9 cellular contexts compared by ENCODE assay signal in the genomic region with DNA sequence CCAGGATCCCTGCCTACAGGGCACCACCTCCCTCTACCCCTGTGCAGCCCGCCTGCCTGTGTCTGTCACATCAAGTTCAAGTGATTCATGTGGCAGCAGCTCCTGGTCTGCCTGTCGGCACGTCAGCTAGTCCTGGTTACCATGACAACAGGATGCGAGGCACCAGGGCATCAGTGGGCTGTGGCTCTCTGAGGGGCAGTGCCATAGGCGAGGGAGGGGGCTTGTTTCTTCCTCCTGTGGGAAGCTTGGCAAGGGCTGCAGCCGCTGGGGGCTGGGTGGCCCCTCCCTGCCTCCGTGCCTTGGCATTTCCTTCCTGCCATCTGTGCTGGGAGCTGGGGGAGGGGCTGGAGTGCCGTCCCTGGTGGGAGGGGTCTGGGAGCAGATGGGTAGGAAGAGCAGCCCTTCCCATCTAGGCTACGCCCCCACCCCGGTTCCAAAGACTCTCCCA. TPM values are rescaled to one million over a fixed set of nuclear protein-coding genes. Genes with fewer than 3 reads are reported as not detected.
A peak's percentile ranks its signal among the peaks of the same experiment; 100 is the strongest.
DNase-seq lines count a peak whose midpoint lies in the region; FAIRE-seq and TF ChIP-seq lines count a peak whose summit lies in the region.
"Had no signal": no experiment of that assay in that cellular context is flagged by ENCODE, and none has a peak within 500 bp of the region (broad histone marks: within the 10 kb centered on the region; RNA-seq: fewer than 3 reads in every experiment).

No MANE protein-coding gene starts in this region.

- TF ChIP-seq EP300 in ovary (IDR thresholded peaks at IDR 0.05), result no peak

- H3K4me3 ChIP-seq in BE2C (ENCODE audit: low read depth, low read length), result peak overlapping the region; percentile 26
- peak overlapping the region; percentile 5; the same call in 1 of the 2 replicates for H3K4me3 ChIP-seq in H7 (ENCODE audit: insufficient read depth, low read depth, low read length)
- no peak overlapping the region for H3K4me3 ChIP-seq in coronary artery
- H3K4me3 ChIP-seq in ovary, result no peak overlapping the region
- no peak overlapping the region for H3K4me3 ChIP-seq in kidney (ENCODE audit: low read length in 2 of 2)

- no peaks in the 10 kb centered on the region for H3K27me3 ChIP-seq in BE2C
- H3K27me3 ChIP-seq in H7 (ENCODE audit: control insufficient read depth, insufficient read depth, low read length), result peaks cover 11% of the 10 kb centered on the region; the same call in 1 of the 2 replicates
- no peaks in the 10 kb centered on the region for H3K27me3 ChIP-seq in ovary

- FAIRE-seq in kidney (lab: Jason Lieb, UNC), result no peak
- FAIRE-seq: GM18507 had no signal

- H3K27ac ChIP-seq in coronary artery (no peak overlapping the region), ovary (no peak overlapping the region), kidney (ENCODE audit: low read depth in 2 of 2, low read length in 2 of 2) (no peak overlapping the region)

- H3K4me1 ChIP-seq in BE2C (peaks cover 10% of the 10 kb centered on the region), ovary (ENCODE audit: insufficient read depth) (no peaks in the 10 kb centered on the region), kidney (ENCODE audit: control insufficient read depth in 1 of 2, insufficient read depth in 1 of 2, low read depth in 1 of 2, low read length in 2 of 2) (no peaks in the 10 kb centered on the region)

- TF ChIP-seq CTCF in BE2C (IDR thresholded peaks at IDR 0.05; ENCODE audit: low read depth, low read length), result no peak
- TF ChIP-seq CTCF in coronary artery (IDR thresholded peaks at IDR 0.05), result no peak
- no peak for TF ChIP-seq CTCF in ovary (IDR thresholded peaks at IDR 0.05)
- TF ChIP-seq CTCF in kidney (IDR thresholded peaks at IDR 0.05; ENCODE audit: borderline replicate concordance, extremely low read depth, insufficient read depth), result no peak

- DNase-seq in BE2C (peak; percentile 82), H7 (peak; percentile 88), RPMI7951 (ENCODE audit: low read depth) (peak; percentile 49), globus pallidus (ENCODE audit: low spot score) (peak; percentile 29), coronary artery (ENCODE audit: low spot score) (no peak), ovary (no peak), mesenteric fat pad (ENCODE audit: low spot score) (no peak), kidney (no peak)

- 8 to 12% (median 11%) methylated on average over 10 of the region's 10 CpGs for WGBS in ovary, 3 donors

- no peak for TF ChIP-seq POLR2A in ovary (IDR thresholded peaks at IDR 0.05)

- H3K9me3 ChIP-seq in BE2C, result no peaks in the 10 kb centered on the region
- H3K9me3 ChIP-seq in ovary, result no peaks in the 10 kb centered on the region
- H3K9me3 ChIP-seq in kidney (ENCODE audit: control insufficient read depth in 1 of 2, low read length in 2 of 2), result no peaks in the 10 kb centered on the region

- intact Hi-C loops in ovary (cut with DNase I), result no loop called here
- intact Hi-C loops in kidney (cut with DNase I), result no loop called here

- H3K36me3 ChIP-seq in BE2C (no peaks in the 10 kb centered on the region), H7 (replicated peaks; ENCODE audit: control insufficient read depth, insufficient read depth, low read length) (no peaks in the 10 kb centered on the region), ovary (no peaks in the 10 kb centered on the region), kidney (ENCODE audit: control insufficient read depth in 1 of 2, insufficient read depth in 2 of 2, low read length in 2 of 2) (no peaks in the 10 kb centered on the region)

- H3K9ac ChIP-seq in kidney (ENCODE audit: low read length in 2 of 2), result no peak overlapping the region

RNA-seq across cellular contexts. Expression of a gene that starts 43.1 kb away (rescaled TPM):
- 29.1 TPM for polyA plus RNA-seq in BE2C (2012; ENCODE audit: insufficient read depth, insufficient read length, low read depth)
- 0.97 and 1.00 TPM in 2 replicates for total RNA-seq in H7 (2014; rRNA removed; shearing (Covaris generic))
- not detected in 2 replicates for total RNA-seq in RPMI7951 (2014; rRNA removed; shearing (Covaris generic))
- total RNA-seq in ovary (10 to 100 TPM in 4 of 7 donors, 1 to 10 TPM in 3; 3.9 to 18.9 (median 10.3) TPM), mesenteric fat pad (not detected), kidney (1.0 TPM)
- polyA plus RNA-seq in ovary (1 to 10 TPM in 1 of 2 donors, under 1 TPM in 1; 0.90 to 1.4 TPM), kidney (ENCODE audit: insufficient read depth, low read depth, low replicate concordance) (0.47 TPM)

Comparison
In these comparisons a context has a peak if more than half of its experiments do, and no peak if none do; other contexts are left out.
1. DNase-seq: peak in BE2C (single experiment), H7 (single experiment), RPMI7951 (single experiment) and globus pallidus (single experiment); none in coronary artery (single experiment), ovary (0 of 5), mesenteric fat pad (single experiment) and kidney (single experiment).
2. H3K4me3 ChIP-seq: peak in BE2C (single experiment) and H7 (single experiment); none in coronary artery (single experiment), ovary (single experiment) and kidney (0 of 2).